ENCODE assay signal across 9 cellular contexts in the genomic region with DNA sequence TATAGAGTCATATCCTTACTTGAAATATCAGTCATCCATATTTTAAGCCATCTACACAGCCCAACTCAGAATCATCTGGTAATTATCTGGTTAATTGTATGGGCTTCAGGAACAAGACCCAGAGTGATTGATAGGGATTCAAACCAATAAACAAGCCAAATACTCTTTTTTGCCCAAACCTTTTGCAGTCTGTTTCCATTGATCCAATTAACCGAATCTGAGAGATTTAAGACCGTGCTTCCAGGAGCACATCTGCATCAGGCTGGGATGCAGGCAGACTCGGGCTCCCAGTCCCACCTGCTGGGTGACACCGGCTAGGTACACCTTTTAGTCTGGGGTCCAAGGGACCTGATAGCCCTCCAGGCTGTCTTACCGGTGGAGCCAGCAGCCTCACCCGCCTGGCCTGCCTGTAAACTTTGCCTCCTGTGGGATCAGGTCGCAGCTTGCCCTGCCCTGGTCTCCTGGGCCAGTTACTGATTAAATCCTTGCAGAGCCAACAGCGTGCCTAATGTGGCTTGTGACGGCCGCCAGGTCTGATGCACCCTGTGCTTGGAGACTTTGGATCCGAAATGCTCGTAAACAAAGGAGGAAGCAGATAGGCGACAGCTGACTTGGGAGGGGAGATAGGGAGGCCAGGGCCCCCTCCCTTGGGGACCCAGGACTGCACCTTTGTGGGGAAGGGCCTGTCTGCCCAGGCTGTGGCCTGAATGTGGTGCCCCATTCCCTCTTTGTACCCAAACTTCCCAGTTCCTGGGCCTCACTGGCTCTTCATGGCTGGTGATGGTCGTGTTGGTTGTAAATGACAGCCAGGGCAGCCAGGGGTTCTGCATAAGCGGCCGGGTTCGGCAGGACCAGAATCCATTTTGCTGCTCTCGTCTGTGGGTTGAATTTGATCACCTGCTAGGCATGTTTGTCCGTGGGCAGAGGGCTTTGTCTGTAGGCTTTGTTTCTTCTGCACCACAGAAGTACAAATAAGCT.
DNase-seq lines count a peak whose midpoint lies in the region; ATAC-seq and FAIRE-seq lines count a peak whose summit lies in the region.
"Had no signal": no experiment of that assay in that cellular context is flagged by ENCODE, and none has a peak within 500 bp of the region (broad histone marks: within the 10 kb centered on the region; RNA-seq: fewer than 3 reads in every experiment).

No MANE protein-coding gene starts in this region.

- H3K27ac ChIP-seq in skin epidermis = peak overlapping the region in 20 of 21 experiments; percentile 49 to 98 (median 93)

- peak; percentile 44 for FAIRE-seq in RCC 7860 (lab: Jason Lieb, UNC)

- DNase-seq in DMS79 treated with DMSO at 0.1 percent for 48 hours (lab: John Stamatoyannopoulos, UW) (peak; percentile 12), DMS79 (lab: John Stamatoyannopoulos, UW) (no peak), RCC 7860 (ENCODE audit: low spot score) (peak; percentile 54), glomerular visceral epithelial cell (ENCODE audit: extremely low spot score) (peak; percentile 57), CD1c-positive myeloid dendritic cell (ENCODE audit: extremely low spot score) (no peak), HCEC 1CT (no peak)
- DNase-seq: left cardiac atrium had no signal

- ATAC-seq in GM21825 (IDR thresholded peaks at IDR 0.05; ENCODE audit: unreplicated experiment) = no peak
- ATAC-seq: left cardiac atrium had no signal

- H3K4me3 ChIP-seq in skin epidermis = peak overlapping the region in 5 of 7 experiments; percentile 20 to 94 (median 76)

Comparison
In these comparisons a context has a peak if more than half of its experiments do, and no peak if none do; other contexts are left out.
1. DNase-seq: peak in DMS79 treated with DMSO at 0.1 percent for 48 hours (single experiment), RCC 7860 (single experiment) and glomerular visceral epithelial cell (single experiment); none in DMS79 (single experiment), CD1c-positive myeloid dendritic cell (single experiment) and HCEC 1CT (single experiment).